In the genomic region with DNA sequence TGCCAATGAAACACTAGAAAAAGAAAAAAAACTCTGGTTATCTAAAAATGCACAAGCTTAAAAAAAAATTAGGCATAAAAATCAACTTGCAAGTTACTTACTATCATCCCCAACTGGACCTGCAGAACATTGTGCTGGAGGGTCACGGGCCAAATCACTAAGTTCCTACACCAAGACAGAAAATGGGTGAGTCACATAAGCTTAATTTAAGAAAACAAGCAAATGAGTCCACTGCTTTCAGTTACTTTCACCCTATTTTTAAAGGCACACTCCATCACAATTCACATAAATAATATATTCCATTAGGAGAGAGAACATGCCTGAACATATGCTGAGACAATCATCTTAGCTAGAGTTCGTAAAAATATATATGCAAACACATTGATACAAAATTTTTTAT, we compare ENCODE assay signal across 14 cellular contexts. TPM values are rescaled to one million over a fixed set of nuclear protein-coding genes. Genes with fewer than 3 reads are reported as not detected.
DNase-seq lines count a peak whose midpoint lies in the region; ATAC-seq, FAIRE-seq and TF ChIP-seq lines count a peak whose summit lies in the region.
"Had no signal": no experiment of that assay in that cellular context is flagged by ENCODE, and none has a peak within 500 bp of the region (broad histone marks: within the 10 kb centered on the region; RNA-seq: fewer than 3 reads in every experiment).

No MANE protein-coding gene starts in this region.

- H2AFZ ChIP-seq in mesenchymal stem cell (ENCODE audit: low read depth, low read length) = no peak overlapping the region

- no peak for ATAC-seq in CD4-positive, CD25-positive, alpha-beta regulatory T cell (ENCODE audit: low read depth in 2 of 2)
- peak; percentile 33 for ATAC-seq in activated naive CD8-positive, alpha-beta T cell treated with anti-CD3 and anti-CD28 coated beads, Interleukin-2, amount 50 U/mL, for 24 hours

- no peak overlapping the region for H3K4me2 ChIP-seq in mesenchymal stem cell (ENCODE audit: low read length, poor library complexity, severe bottlenecking)

- H3K4me3 ChIP-seq in CD4-positive, CD25-positive, alpha-beta regulatory T cell (ENCODE audit: low read depth, low read length) = peak overlapping the region; percentile 51
- peak overlapping the region in 1 of 2 experiments; percentile 0 for H3K4me3 ChIP-seq in mesenchymal stem cell (ENCODE audit: insufficient read depth in 1 of 2, low read depth in 1 of 2, low read length in 2 of 2)
- H3K4me3 ChIP-seq: SJSA1 had no signal

- WGBS in mesenchymal stem cell = 87% methylated on average over 2 of the region's 2 CpGs

- H3K9ac ChIP-seq in mesenchymal stem cell (ENCODE audit: low read length) = peak overlapping the region; percentile 25

- H3K4ac ChIP-seq in mesenchymal stem cell (ENCODE audit: low read depth in 1 of 2, low read length in 2 of 2) = no peak overlapping the region

- H3K9me3 ChIP-seq in CD4-positive, CD25-positive, alpha-beta regulatory T cell (ENCODE audit: control insufficient read depth in 2 of 2, low read length in 2 of 2) = no peaks in the 10 kb centered on the region
- no peaks in the 10 kb centered on the region for H3K9me3 ChIP-seq in mesenchymal stem cell (ENCODE audit: control insufficient read depth, low read length)
- H3K9me3 ChIP-seq: SJSA1 had no signal

- H2BK12ac ChIP-seq in mesenchymal stem cell (ENCODE audit: low read length in 2 of 2) = no peak overlapping the region

- H3K18ac ChIP-seq in mesenchymal stem cell (ENCODE audit: low read depth in 1 of 2, low read length in 2 of 2) = no peak overlapping the region

- peaks cover 44% of the 10 kb centered on the region for H3K36me3 Mint-ChIP-seq in CD4-positive, CD25-positive, alpha-beta regulatory T cell
- peaks cover 85% of the 10 kb centered on the region for H3K36me3 Mint-ChIP-seq in activated naive CD8-positive, alpha-beta T cell treated with anti-CD3 and anti-CD28 coated beads, Interleukin-2, amount 50 U/mL, for 24 hours (ENCODE audit: low read depth)

- no peak overlapping the region for H2AK5ac ChIP-seq in mesenchymal stem cell (ENCODE audit: low read length, severe bottlenecking)

- no peak overlapping the region for H2BK5ac ChIP-seq in mesenchymal stem cell (ENCODE audit: low read depth, low read length, poor library complexity, severe bottlenecking)

- H3K4me3 Mint-ChIP-seq in CD4-positive, CD25-positive, alpha-beta regulatory T cell = peak overlapping the region; percentile 16 to 75 (median 50)
- no peak overlapping the region for H3K4me3 Mint-ChIP-seq in activated naive CD8-positive, alpha-beta T cell treated with anti-CD3 and anti-CD28 coated beads, Interleukin-2, amount 50 U/mL, for 24 hours

- peaks cover 50 to 92% (median 84%) of the 10 kb centered on the region in 4 donors for H3K4me1 Mint-ChIP-seq in CD4-positive, CD25-positive, alpha-beta regulatory T cell
- peaks cover 79% of the 10 kb centered on the region for H3K4me1 Mint-ChIP-seq in activated naive CD8-positive, alpha-beta T cell treated with anti-CD3 and anti-CD28 coated beads, Interleukin-2, amount 50 U/mL, for 24 hours

- H3K36me3 ChIP-seq in CD4-positive, CD25-positive, alpha-beta regulatory T cell (ENCODE audit: control insufficient read depth, insufficient read depth, low read length) = peaks cover 79% of the 10 kb centered on the region
- peaks cover 7 to 80% of the 10 kb centered on the region in 2 experiments for H3K36me3 ChIP-seq in mesenchymal stem cell (ENCODE audit: control insufficient read depth in 1 of 2, insufficient read depth in 2 of 2, low read depth in 1 of 2, low read length in 2 of 2)

- H4K8ac ChIP-seq in mesenchymal stem cell (ENCODE audit: low read length) = no peak overlapping the region

- H3K14ac ChIP-seq in mesenchymal stem cell (ENCODE audit: low read length in 2 of 2) = no peak overlapping the region

- no peak overlapping the region for H2BK15ac ChIP-seq in mesenchymal stem cell (ENCODE audit: low read depth, poor library complexity, severe bottlenecking)

- H3K27ac Mint-ChIP-seq in CD4-positive, CD25-positive, alpha-beta regulatory T cell = peak overlapping the region in 1 of 3 donors; percentile 56
- H3K27ac Mint-ChIP-seq in activated naive CD8-positive, alpha-beta T cell treated with anti-CD3 and anti-CD28 coated beads, Interleukin-2, amount 50 U/mL, for 24 hours = peak overlapping the region; percentile 45

- peaks cover 64% of the 10 kb centered on the region for H3K4me1 ChIP-seq in CD4-positive, CD25-positive, alpha-beta regulatory T cell (ENCODE audit: control insufficient read depth, insufficient read depth, low read length, poor library complexity, severe bottlenecking)
- H3K4me1 ChIP-seq in mesenchymal stem cell (ENCODE audit: control insufficient read depth, insufficient read depth, low read depth, low read length) = peaks cover 8% of the 10 kb centered on the region

- H3K27me3 ChIP-seq in CD4-positive, CD25-positive, alpha-beta regulatory T cell (ENCODE audit: control insufficient read depth, insufficient read depth, low read length) = no peaks in the 10 kb centered on the region
- H3K27me3 ChIP-seq in mesenchymal stem cell (ENCODE audit: control insufficient read depth in 1 of 2, insufficient read depth in 1 of 2, low read length in 2 of 2) = no peaks in the 10 kb centered on the region
- H3K27me3 ChIP-seq: SJSA1 had no signal

- FAIRE-seq in GM12892 (lab: Jason Lieb, UNC) (peak; percentile 9), H54 (lab: Jason Lieb, UNC) (no peak)

- TF ChIP-seq POLR2A in GM12892 (IDR thresholded peaks at IDR 0.05; ENCODE audit: low read depth, low read length) (no peak), H54 (IDR thresholded peaks at IDR 0.05; ENCODE audit: low read depth, low read length) (no peak)

- H2BK120ac ChIP-seq in mesenchymal stem cell (ENCODE audit: low read depth, low read length) = no peak overlapping the region

- no peaks in the 10 kb centered on the region for H3K79me1 ChIP-seq in mesenchymal stem cell (replicated peaks; ENCODE audit: low read length, poor library complexity, severe bottlenecking)

- peak overlapping the region; percentile 55 for H3K27ac ChIP-seq in CD4-positive, CD25-positive, alpha-beta regulatory T cell (ENCODE audit: insufficient read depth, low read length, poor library complexity, severe bottlenecking)
- H3K27ac ChIP-seq in mesenchymal stem cell (ENCODE audit: low read length, poor library complexity, severe bottlenecking) = peak overlapping the region; percentile 51
- H3K27ac ChIP-seq: SJSA1 had no signal

- H3K9me3 Mint-ChIP-seq in CD4-positive, CD25-positive, alpha-beta regulatory T cell = no peaks in the 10 kb centered on the region
- H3K9me3 Mint-ChIP-seq in activated naive CD8-positive, alpha-beta T cell treated with anti-CD3 and anti-CD28 coated beads, Interleukin-2, amount 50 U/mL, for 24 hours = no peaks in the 10 kb centered on the region

- H3K27me3 Mint-ChIP-seq in CD4-positive, CD25-positive, alpha-beta regulatory T cell = no peaks in the 10 kb centered on the region
- no peaks in the 10 kb centered on the region for H3K27me3 Mint-ChIP-seq in activated naive CD8-positive, alpha-beta T cell treated with anti-CD3 and anti-CD28 coated beads, Interleukin-2, amount 50 U/mL, for 24 hours

- DNase-seq in CD4-positive, CD25-positive, alpha-beta regulatory T cell = no peak
- no peak for DNase-seq in GM12892 (ENCODE audit: insufficient read length)
- no peak for DNase-seq in activated naive CD8-positive, alpha-beta T cell treated with anti-CD3 and anti-CD28 coated beads, Interleukin-2, amount 50 U/mL, for 24 hours
- no peak for DNase-seq in mesenchymal stem cell
- DNase-seq in HuH-7.5 (ENCODE audit: low spot score) = no peak
- no peak for DNase-seq in H54 (ENCODE audit: insufficient read length, low spot score)
- no peak for DNase-seq in pons (ENCODE audit: low spot score)
- DNase-seq in hepatic stellate cell (ENCODE audit: low spot score) = no peak
- DNase-seq: activated CD4-positive, CD25-positive, alpha-beta regulatory T cell; activated effector memory CD4-positive, alpha-beta T cell treated with anti-CD3 and anti-CD28 coated beads, Interleukin-2, amount 50 U/mL, for 16 hours; NCI-H1694; NCI-H774; right cardiac atrium had no signal

- H4K91ac ChIP-seq in mesenchymal stem cell (ENCODE audit: low read length) = no peak overlapping the region

- H3K23ac ChIP-seq in mesenchymal stem cell (ENCODE audit: low read length in 2 of 2) = no peak overlapping the region

RNA-seq across cellular contexts. Expression of a gene that starts 17.7 kb away (rescaled TPM):
- 587 TPM for total RNA-seq in CD4-positive, CD25-positive, alpha-beta regulatory T cell
- polyA plus RNA-seq in CD4-positive, CD25-positive, alpha-beta regulatory T cell = 100 to 1,000 TPM; 452 to 502 (median 479) TPM
- 256 TPM for polyA plus RNA-seq in GM12892 (2012; ENCODE audit: missing spikeins)
- 603 TPM for polyA plus RNA-seq in mesenchymal stem cell (2013, experiment 1 of 2)
- 627 TPM for polyA plus RNA-seq in mesenchymal stem cell (2013, experiment 2 of 2)

RNA-seq across cellular contexts. Expression of a gene that starts 48.9 kb away (rescaled TPM):
- total RNA-seq in CD4-positive, CD25-positive, alpha-beta regulatory T cell = 21.2 TPM
- polyA plus RNA-seq in CD4-positive, CD25-positive, alpha-beta regulatory T cell = 10 to 100 TPM; 10.7 to 17.4 (median 15.2) TPM
- polyA plus RNA-seq in GM12892 (2012; ENCODE audit: missing spikeins) = 19.6 TPM
- 68.5 TPM for polyA plus RNA-seq in mesenchymal stem cell (2013, experiment 1 of 2)
- polyA plus RNA-seq in mesenchymal stem cell (2013, experiment 2 of 2) = 66.9 TPM

RNA-seq across cellular contexts. Expression of a gene that starts 59.1 kb away (rescaled TPM):
- 17.6 TPM for total RNA-seq in CD4-positive, CD25-positive, alpha-beta regulatory T cell
- polyA plus RNA-seq in CD4-positive, CD25-positive, alpha-beta regulatory T cell = 10 to 100 TPM; 27.6 to 42.3 (median 30.3) TPM
- 36.0 TPM for polyA plus RNA-seq in GM12892 (2012; ENCODE audit: missing spikeins)
- polyA plus RNA-seq in mesenchymal stem cell (2013, experiment 1 of 2) = 39.9 TPM
- 43.0 TPM for polyA plus RNA-seq in mesenchymal stem cell (2013, experiment 2 of 2)
